ENCODE assay signal across 31 cellular contexts in genomic region chr11:27777013-27777412, GRCh38.
"Had no signal": no experiment of that assay in that cellular context is flagged by ENCODE, and none has a peak within 500 bp of the region (broad histone marks: within the 10 kb centered on the region; RNA-seq: fewer than 3 reads in every experiment).

No MANE protein-coding gene starts in this region.

- H3K4me3 Mint-ChIP-seq: activated naive CD4-positive, alpha-beta T cell treated with anti-CD3 and anti-CD28 coated beads for 36 hours; activated naive CD8-positive, alpha-beta T cell treated with anti-CD3 and anti-CD28 coated beads, Interleukin-2, amount 10 ng/mL, durations not matched to agents 7 days and 5 days; mesothelial cell of epicardium; naive B cell; nephron progenitor cell; stimulated activated effector memory CD8-positive, alpha-beta T cell treated with anti-CD3 and anti-CD28 coated beads, Interleukin-12 subunit alpha, Interleukin-12 subunit beta, amount 100 ng/mL, for 72 hours; stimulated activated naive CD8-positive, alpha-beta T cell treated with anti-CD3 and anti-CD28 coated beads, Interleukin-15, amount 100 ng/mL, for 72 hours; T-helper 1 cell treated with Interleukin-12 subunit alpha and Interleukin-12 subunit beta and Interleukin-4 antibody, amounts not matched to agents 30 μg/mL and 1 μg/mL, for 36 hours; type B pancreatic cell had no signal

- H3K4me3 ChIP-seq: breast epithelium, heart left ventricle, ovary, uterus had no signal

- H3K9me3 ChIP-seq: breast epithelium, heart left ventricle, neutrophil, ovary, uterus had no signal

- DNase-seq: activated CD4-positive, alpha-beta T cell treated with anti-CD3 and anti-CD28 coated beads for 4 hours; activated CD4-positive, alpha-beta T cell treated with anti-CD3 and anti-CD28 coated beads, Interleukin-2, amount 50 U/mL, for 4 hours; activated effector memory CD4-positive, alpha-beta T cell treated with anti-CD3 and anti-CD28 coated beads, Interleukin-2, amount 50 U/mL, for 16 hours; activated naive CD4-positive, alpha-beta T cell treated with anti-CD3 and anti-CD28 coated beads for 36 hours; activated naive CD8-positive, alpha-beta T cell treated with anti-CD3 and anti-CD28 coated beads, Interleukin-2, amount 10 ng/mL, durations not matched to agents 7 days and 5 days; amniotic stem cell; central memory CD4-positive, alpha-beta T cell; foreskin fibroblast; heart left ventricle; left colon; mammary epithelial cell; naive B cell; nephron progenitor cell; ovary; retina; small intestine; stimulated activated CD4-positive, alpha-beta T cell treated with anti-CD3 and anti-CD28 coated beads, Interleukin-4, amount 100 ng/mL, for 24 hours; stimulated activated naive CD8-positive, alpha-beta T cell treated with anti-CD3 and anti-CD28 coated beads, Interleukin-15, amount 100 ng/mL, for 72 hours; substantia nigra; T-helper 9 cell; uterus had no signal

- H3K4me1 Mint-ChIP-seq: activated naive CD8-positive, alpha-beta T cell treated with anti-CD3 and anti-CD28 coated beads, Interleukin-2, amount 10 ng/mL, durations not matched to agents 7 days and 5 days; mesothelial cell of epicardium; naive B cell; nephron progenitor cell; stimulated activated effector memory CD8-positive, alpha-beta T cell treated with anti-CD3 and anti-CD28 coated beads, Interleukin-12 subunit alpha, Interleukin-12 subunit beta, amount 100 ng/mL, for 72 hours; stimulated activated naive CD8-positive, alpha-beta T cell treated with anti-CD3 and anti-CD28 coated beads, Interleukin-15, amount 100 ng/mL, for 72 hours had no signal

- H3K36me3 ChIP-seq: breast epithelium, heart left ventricle, neutrophil, ovary, uterus had no signal

- H3K27me3 Mint-ChIP-seq: naive B cell, type B pancreatic cell had no signal

- H3K9me3 Mint-ChIP-seq: activated naive CD4-positive, alpha-beta T cell treated with anti-CD3 and anti-CD28 coated beads for 36 hours; nephron progenitor cell; T-helper 1 cell treated with Interleukin-12 subunit alpha and Interleukin-12 subunit beta and Interleukin-4 antibody, amounts not matched to agents 30 μg/mL and 1 μg/mL, for 36 hours; type B pancreatic cell had no signal

- H3K36me3 Mint-ChIP-seq: activated naive CD8-positive, alpha-beta T cell treated with anti-CD3 and anti-CD28 coated beads, Interleukin-2, amount 10 ng/mL, durations not matched to agents 7 days and 5 days; mesothelial cell of epicardium; naive B cell; stimulated activated effector memory CD8-positive, alpha-beta T cell treated with anti-CD3 and anti-CD28 coated beads, Interleukin-12 subunit alpha, Interleukin-12 subunit beta, amount 100 ng/mL, for 72 hours; type B pancreatic cell had no signal

- ATAC-seq: esophagus mucosa; heart left ventricle; left colon; sciatic nerve; stimulated activated effector memory CD8-positive, alpha-beta T cell treated with anti-CD3 and anti-CD28 coated beads, Interleukin-12 subunit alpha, Interleukin-12 subunit beta, amount 100 ng/mL, for 72 hours; stimulated activated naive CD8-positive, alpha-beta T cell treated with anti-CD3 and anti-CD28 coated beads, Interleukin-15, amount 100 ng/mL, for 72 hours had no signal

- H3K27me3 ChIP-seq: breast epithelium, neutrophil, ovary, uterus had no signal

- H3K4me1 ChIP-seq: breast epithelium, heart left ventricle, uterus had no signal

- H3K27ac ChIP-seq: breast epithelium, heart left ventricle, neutrophil, ovary, uterus, VCaP had no signal

- H3K27ac Mint-ChIP-seq: activated naive CD4-positive, alpha-beta T cell treated with anti-CD3 and anti-CD28 coated beads for 36 hours; activated naive CD8-positive, alpha-beta T cell treated with anti-CD3 and anti-CD28 coated beads, Interleukin-2, amount 10 ng/mL, durations not matched to agents 7 days and 5 days; mesothelial cell of epicardium; naive B cell; nephron progenitor cell; progenitor cell of endocrine pancreas; stimulated activated effector memory CD8-positive, alpha-beta T cell treated with anti-CD3 and anti-CD28 coated beads, Interleukin-12 subunit alpha, Interleukin-12 subunit beta, amount 100 ng/mL, for 72 hours; stimulated activated naive CD8-positive, alpha-beta T cell treated with anti-CD3 and anti-CD28 coated beads, Interleukin-15, amount 100 ng/mL, for 72 hours; T-helper 1 cell treated with Interleukin-12 subunit alpha and Interleukin-12 subunit beta and Interleukin-4 antibody, amounts not matched to agents 30 μg/mL and 1 μg/mL, for 36 hours; type B pancreatic cell had no signal
